ENCODE assay signal across 8 cellular contexts in genomic region chr1:68470388-68470970, GRCh38. TPM values are rescaled to one million over a fixed set of nuclear protein-coding genes. Genes with fewer than 3 reads are reported as not detected.
DNase-seq lines count a peak whose midpoint lies in the region; TF ChIP-seq lines count a peak whose summit lies in the region.

No MANE protein-coding gene starts in this region.

- H3K27me3 ChIP-seq in brain microvascular endothelial cell (replicated peaks) (no peaks in the 10 kb centered on the region), mesenchymal stem cell (ENCODE audit: control insufficient read depth in 1 of 2, insufficient read depth in 1 of 2, low read length in 2 of 2) (no peaks in the 10 kb centered on the region)

- no peaks in the 10 kb centered on the region for H3K4me1 ChIP-seq in mesenchymal stem cell (ENCODE audit: control insufficient read depth, insufficient read depth, low read depth, low read length)

- no peak overlapping the region for H4K8ac ChIP-seq in mesenchymal stem cell (ENCODE audit: low read length)

- H3K23ac ChIP-seq in mesenchymal stem cell (ENCODE audit: low read length in 2 of 2) = no peak overlapping the region

- H3K27ac ChIP-seq in brain microvascular endothelial cell = no peak overlapping the region
- no peak overlapping the region for H3K27ac ChIP-seq in mesenchymal stem cell (ENCODE audit: low read length, poor library complexity, severe bottlenecking)

- in situ Hi-C loops in Caki2 (cut with HindIII; ENCODE audit: low pct_unique_long_range_greater_than_20kb, low sequenced_read_pairs) (no loop called here), brain microvascular endothelial cell (cut with HindIII; ENCODE audit: low pct_ligation_motif_present, low sequenced_read_pairs) (no loop called here)

- peak; percentile 88 for TF ChIP-seq CTCF in LNCAP (IDR thresholded peaks at IDR 0.05)
- peak; percentile 79 for TF ChIP-seq CTCF in brain microvascular endothelial cell (IDR thresholded peaks at IDR 0.05; ENCODE audit: low read depth, low read length, missing control alignments)

- H3K4me3 ChIP-seq in brain microvascular endothelial cell (ENCODE audit: low read depth, low read length) (no peak overlapping the region), mesenchymal stem cell (ENCODE audit: insufficient read depth in 1 of 2, low read depth in 1 of 2, low read length in 2 of 2) (no peak overlapping the region)

- WGBS in mesenchymal stem cell = 67% methylated on average over 1 of the region's 2 CpGs

- no peak overlapping the region for H4K91ac ChIP-seq in mesenchymal stem cell (ENCODE audit: low read length)

- no peak overlapping the region for H3K4ac ChIP-seq in mesenchymal stem cell (ENCODE audit: low read depth in 1 of 2, low read length in 2 of 2)

- H3K18ac ChIP-seq in mesenchymal stem cell (ENCODE audit: low read depth in 1 of 2, low read length in 2 of 2) = no peak overlapping the region

- H3K14ac ChIP-seq in mesenchymal stem cell (ENCODE audit: low read length in 2 of 2) = no peak overlapping the region

- H2AK5ac ChIP-seq in mesenchymal stem cell (ENCODE audit: low read length, severe bottlenecking) = no peak overlapping the region

- no peak overlapping the region for H2BK12ac ChIP-seq in mesenchymal stem cell (ENCODE audit: low read length in 2 of 2)

- H3K9me3 ChIP-seq in mesenchymal stem cell (ENCODE audit: control insufficient read depth, low read length) = no peaks in the 10 kb centered on the region

- H2AFZ ChIP-seq in mesenchymal stem cell (ENCODE audit: low read depth, low read length) = no peak overlapping the region

- H3K36me3 ChIP-seq in brain microvascular endothelial cell (replicated peaks) (no peaks in the 10 kb centered on the region), mesenchymal stem cell (ENCODE audit: control insufficient read depth in 1 of 2, insufficient read depth in 2 of 2, low read depth in 1 of 2, low read length in 2 of 2) (no peaks in the 10 kb centered on the region)

- H3K79me1 ChIP-seq in mesenchymal stem cell (replicated peaks; ENCODE audit: low read length, poor library complexity, severe bottlenecking) = no peaks in the 10 kb centered on the region

- DNase-seq in Caki2 (ENCODE audit: low read depth) (peak; percentile 6), brain microvascular endothelial cell (peak; percentile 25), mesenchymal stem cell (peak; percentile 32), NCI-H1436 treated with DMSO at 0.1 percent for 48 hours (lab: John Stamatoyannopoulos, UW) (no peak), retina (no peak), NCI-H345 (lab: John Stamatoyannopoulos, UW) (no peak)
- DNase-seq in stimulated activated CD4-positive, alpha-beta T cell treated with anti-CD3 and anti-CD28 coated beads, Interleukin-1b, Interleukin-23, amount 100 ng/mL, for 48 hours = no peak

- H2BK15ac ChIP-seq in mesenchymal stem cell (ENCODE audit: low read depth, poor library complexity, severe bottlenecking) = no peak overlapping the region

- no peak overlapping the region for H2BK5ac ChIP-seq in mesenchymal stem cell (ENCODE audit: low read depth, low read length, poor library complexity, severe bottlenecking)

- no peak overlapping the region for H3K9ac ChIP-seq in mesenchymal stem cell (ENCODE audit: low read length)

- no peak overlapping the region for H2BK120ac ChIP-seq in mesenchymal stem cell (ENCODE audit: low read depth, low read length)

- no peak overlapping the region for H3K4me2 ChIP-seq in mesenchymal stem cell (ENCODE audit: low read length, poor library complexity, severe bottlenecking)

RNA-seq across cellular contexts. Expression of gene RPE65, which starts 20.7 kb away (rescaled TPM):
- total RNA-seq in Caki2 (2014; rRNA removed; shearing (Covaris generic); ENCODE audit: low replicate concordance) = not detected in 2 replicates
- 0.08 TPM for polyA plus RNA-seq in mesenchymal stem cell (2013, experiment 1 of 2)
- polyA plus RNA-seq in mesenchymal stem cell (2013, experiment 2 of 2) = 0.12 TPM

RNA-seq across cellular contexts. Expression of gene DEPDC1, which starts 26.4 kb away (rescaled TPM):
- total RNA-seq in Caki2 (2014; rRNA removed; shearing (Covaris generic); ENCODE audit: low replicate concordance) = 18.2 and 18.7 TPM in 2 replicates
- 3.1 TPM for polyA plus RNA-seq in mesenchymal stem cell (2013, experiment 1 of 2)
- polyA plus RNA-seq in mesenchymal stem cell (2013, experiment 2 of 2) = 3.9 TPM

Comparison
In these comparisons a context has a peak if more than half of its experiments do, and no peak if none do; other contexts are left out.
1. DNase-seq: peak in Caki2 (single experiment), brain microvascular endothelial cell (single experiment) and mesenchymal stem cell (single experiment); none in NCI-H1436 treated with DMSO at 0.1 percent for 48 hours (single experiment), retina (single experiment), stimulated activated CD4-positive, alpha-beta T cell treated with anti-CD3 and anti-CD28 coated beads, Interleukin-1b, Interleukin-23, amount 100 ng/mL, for 48 hours (single experiment) and NCI-H345 (single experiment).